8 cellular contexts compared by ENCODE assay signal in the genomic region with DNA sequence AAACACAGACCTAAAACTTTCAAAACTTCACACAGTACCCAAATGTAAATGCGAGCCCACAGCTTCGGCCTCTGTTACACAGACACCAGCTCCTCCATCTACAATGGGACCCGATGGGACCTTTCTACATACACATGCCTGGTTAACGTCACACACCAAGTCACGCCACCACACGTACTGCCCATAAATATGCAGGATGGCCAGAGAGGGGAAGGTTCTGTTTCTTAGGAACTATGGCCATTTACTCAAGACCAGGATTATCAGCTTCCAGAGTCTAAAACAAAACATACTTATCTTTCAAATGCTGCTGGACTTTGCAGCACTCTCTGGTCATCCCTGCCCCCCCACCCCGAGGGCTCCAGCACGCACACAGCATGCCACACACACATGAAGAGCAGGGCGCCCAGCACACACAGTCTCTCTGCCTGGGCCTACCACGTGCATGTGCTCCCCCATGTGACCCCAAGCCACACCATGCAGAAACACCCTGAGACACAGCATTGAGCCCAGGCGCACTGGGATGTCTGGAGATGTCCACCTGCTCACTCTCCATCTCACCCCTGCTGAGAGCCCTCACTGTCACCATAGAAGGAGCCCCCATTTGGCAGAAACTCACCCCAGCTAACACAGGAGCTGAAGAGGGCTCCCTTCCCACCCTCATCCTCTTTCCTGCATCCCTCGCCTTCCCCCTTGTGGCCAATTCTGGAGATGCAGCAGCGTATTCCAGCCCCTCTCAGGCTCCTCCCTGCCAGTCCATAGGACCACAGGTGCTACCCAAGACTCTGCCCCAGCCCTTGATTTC.
DNase-seq lines count a peak whose midpoint lies in the region; ATAC-seq and TF ChIP-seq lines count a peak whose summit lies in the region.

No MANE protein-coding gene starts in this region.

- intact Hi-C loops in Caco-2 (cut with micrococcal nuclease; ENCODE audit: unreplicated experiment) (loop anchor here (1.0 to 10.0 kb wide), 5 partner anchors 99 to 298 kb away; partner anchors contain the start of gene RPS6KA4), IMR-90 (cut with micrococcal nuclease) (loop anchor here (1.0 to 10.0 kb wide), 4 partner anchors 99 to 448 kb away; partner anchors contain the start of genes FERMT3 and RPS6KA4), PC-3 (cut with micrococcal nuclease) (loop anchor here (1.0 to 5.0 kb wide), 3 partner anchors 99 to 295 kb away; partner anchors contain the start of gene RPS6KA4), stomach (cut with DNase I; ENCODE audit: low total_unique reads) (no loop called here)

- H3K27me3 ChIP-seq in Caco-2 (replicated peaks; ENCODE audit: control insufficient read depth, insufficient read depth, low read length): no peaks in the 10 kb centered on the region
- H3K27me3 ChIP-seq in IMR-90 (ENCODE audit: control insufficient read depth, insufficient read depth, low read length): peaks cover 41% of the 10 kb centered on the region
- no peaks in the 10 kb centered on the region for H3K27me3 ChIP-seq in PC-3 (ENCODE audit: low read length)
- H3K27me3 ChIP-seq in neuronal stem cell (ENCODE audit: control insufficient read depth in 3 of 3, insufficient read depth in 3 of 3, low read depth in 1 of 3, low read length in 3 of 3): no peaks in the 10 kb centered on the region
- peaks cover 0 to 46% (median 3%) of the 10 kb centered on the region in 3 donors for H3K27me3 ChIP-seq in stomach

- POLR2A ChIA-PET in Caco-2 (lab: Charles Lee): interaction anchor here (0.5 kb wide), 1 partner anchor 74 kb away, joined by 5 read pairs; no protein-coding TSS in a partner anchor
- POLR2A ChIA-PET in IMR-90 (lab: Charles Lee; ENCODE audit: unreplicated experiment): no interaction called here
- POLR2A ChIA-PET in PC-3 (lab: Charles Lee; ENCODE audit: unreplicated experiment): no interaction called here

- peak overlapping the region; percentile 68 for H2BK12ac ChIP-seq in neuronal stem cell (ENCODE audit: low read length)

- BruUV-seq in Caco-2 (replicated peaks; lab: Mats Ljungman, UMichigan): no TSS peak
- BruUV-seq in IMR-90 (replicated peaks; lab: Mats Ljungman, UMichigan): no TSS peak
- BruUV-seq in PC-3 (replicated peaks; lab: Mats Ljungman, UMichigan): no TSS peak

- no peak overlapping the region for H3K56ac ChIP-seq in IMR-90 (ENCODE audit: extremely low read depth, insufficient read depth, low read length)

- H3F3A ChIP-seq in PC-3 (ENCODE audit: low read length, unreplicated experiment): no peaks in the 10 kb centered on the region

- peak; percentile 86 for TF ChIP-seq RAD21 in IMR-90 (IDR thresholded peaks at IDR 0.05; ENCODE audit: low read length)

- H2BK20ac ChIP-seq in IMR-90 (ENCODE audit: low read depth, low read length): no peak overlapping the region

- no peak overlapping the region for H3K4me3 ChIP-seq in Caco-2 (ENCODE audit: low read depth, low read length)
- H3K4me3 ChIP-seq in IMR-90 (ENCODE audit: insufficient read depth, low read depth, low read length): no peak overlapping the region
- H3K4me3 ChIP-seq in PC-3 (ENCODE audit: low read length): no peak overlapping the region
- H3K4me3 ChIP-seq in neuronal stem cell (ENCODE audit: low read length in 2 of 2): no peak overlapping the region
- H3K4me3 ChIP-seq in stomach: no peak overlapping the region

- H3K36me3 ChIP-seq in Caco-2 (ENCODE audit: control insufficient read depth, insufficient read depth, low read length) (no peaks in the 10 kb centered on the region), IMR-90 (ENCODE audit: control insufficient read depth, insufficient read depth, low read length) (no peaks in the 10 kb centered on the region), PC-3 (ENCODE audit: low read depth, low read length) (no peaks in the 10 kb centered on the region), neuronal stem cell (replicated peaks in 1 of 2; ENCODE audit: control insufficient read depth in 2 of 2, insufficient read depth in 2 of 2, low read length in 2 of 2) (no peaks in the 10 kb centered on the region), stomach (no peaks in the 10 kb centered on the region)

- no peaks in the 10 kb centered on the region for H3K9me1 ChIP-seq in IMR-90 (ENCODE audit: insufficient read depth, low read length)

- H4K8ac ChIP-seq in IMR-90 (ENCODE audit: low read depth in 2 of 2, low read length in 2 of 2): no peak overlapping the region
- H4K8ac ChIP-seq in neuronal stem cell (ENCODE audit: low read depth, low read length): no peak overlapping the region

- ATAC-seq in IMR-90 (ENCODE audit: low read depth) (peak; percentile 97), PC-3 (peak; percentile 91)
- peak; percentile 82 to 85 for ATAC-seq in activated T-cell treated with anti-CD3 and anti-CD28 coated beads, Interleukin-2, amount 50 U/mL, for 4 hours

- no peaks in the 10 kb centered on the region for H3K9me3 Mint-ChIP-seq in Caco-2 (ENCODE audit: unreplicated experiment)
- no peaks in the 10 kb centered on the region for H3K9me3 Mint-ChIP-seq in activated T-cell treated with anti-CD3 and anti-CD28 coated beads, Interleukin-2, amount 50 U/mL, for 4 hours

- H3K27ac ChIP-seq in IMR-90 (ENCODE audit: insufficient read depth, low read length) (no peak overlapping the region), PC-3 (ENCODE audit: low read length) (no peak overlapping the region), neuronal stem cell (replicated peaks; ENCODE audit: low read length) (no peak overlapping the region), stomach (no peak overlapping the region)

- H3K9me2 ChIP-seq in PC-3 (replicated peaks; ENCODE audit: low read length): no peaks in the 10 kb centered on the region

- no peaks in the 10 kb centered on the region for H3K27me3 Mint-ChIP-seq in Caco-2 (ENCODE audit: insufficient read depth, unreplicated experiment)
- peaks cover 19% of the 10 kb centered on the region for H3K27me3 Mint-ChIP-seq in activated T-cell treated with anti-CD3 and anti-CD28 coated beads, Interleukin-2, amount 50 U/mL, for 4 hours (ENCODE audit: low read depth)

- no peak overlapping the region for H2BK5ac ChIP-seq in IMR-90 (ENCODE audit: low read depth, low read length, poor library complexity, severe bottlenecking)
- no peak overlapping the region for H2BK5ac ChIP-seq in neuronal stem cell (ENCODE audit: low read length)

- H2AK5ac ChIP-seq in IMR-90 (ENCODE audit: low read depth, low read length) (no peak overlapping the region; the same call in 1 of the 2 replicates), neuronal stem cell (ENCODE audit: low read depth, low read length) (no peak overlapping the region)

- H3K4me3 Mint-ChIP-seq in Caco-2 (ENCODE audit: unreplicated experiment): no peak overlapping the region
- no peak overlapping the region for H3K4me3 Mint-ChIP-seq in activated T-cell treated with anti-CD3 and anti-CD28 coated beads, Interleukin-2, amount 50 U/mL, for 4 hours

- no peak overlapping the region for H4K5ac ChIP-seq in IMR-90 (ENCODE audit: low read depth, low read length)

- H3K4ac ChIP-seq in IMR-90 (ENCODE audit: low read depth, low read length): no peak overlapping the region
- H3K4ac ChIP-seq in neuronal stem cell (ENCODE audit: low read length): no peak overlapping the region

- H3K4me1 ChIP-seq in Caco-2 (peaks cover 17% of the 10 kb centered on the region), IMR-90 (ENCODE audit: control insufficient read depth, insufficient read depth, low read length) (no peaks in the 10 kb centered on the region), PC-3 (ENCODE audit: insufficient read depth, low read length) (no peaks in the 10 kb centered on the region), neuronal stem cell (ENCODE audit: control insufficient read depth in 2 of 2, insufficient read depth in 1 of 2, low read depth in 1 of 2, low read length in 2 of 2) (peaks cover 0 to 7% of the 10 kb centered on the region in 2 donors), stomach (peaks cover 0 to 10% (median 8%) of the 10 kb centered on the region in 4 donors)

- H2BK15ac ChIP-seq in IMR-90 (ENCODE audit: low read depth, low read length) (no peak overlapping the region), neuronal stem cell (ENCODE audit: low read length) (peak overlapping the region; percentile 90)

- H3K4me1 Mint-ChIP-seq in Caco-2 (ENCODE audit: low read depth, unreplicated experiment): peaks cover 15% of the 10 kb centered on the region
- peaks cover 1% of the 10 kb centered on the region for H3K4me1 Mint-ChIP-seq in activated T-cell treated with anti-CD3 and anti-CD28 coated beads, Interleukin-2, amount 50 U/mL, for 4 hours (ENCODE audit: low read depth)

- H3K79me2 ChIP-seq in PC-3 (ENCODE audit: low read length): no peaks in the 10 kb centered on the region

- TF ChIP-seq POLR2A in IMR-90 (IDR thresholded peaks at IDR 0.05; ENCODE audit: low read depth, low read length) (no peak), stomach (IDR thresholded peaks at IDR 0.05) (no peak)

- H3K18ac ChIP-seq in IMR-90 (ENCODE audit: low read depth, low read length): no peak overlapping the region
- H3K18ac ChIP-seq in neuronal stem cell (ENCODE audit: low read length): peak overlapping the region; percentile 58

- H3K9me3 ChIP-seq in Caco-2 (no peaks in the 10 kb centered on the region), IMR-90 (ENCODE audit: control insufficient read depth, insufficient read depth, low read length) (no peaks in the 10 kb centered on the region), PC-3 (ENCODE audit: low read length) (no peaks in the 10 kb centered on the region), neuronal stem cell (replicated peaks in 1 of 2; ENCODE audit: control insufficient read depth in 2 of 2, insufficient read depth in 1 of 2, low read depth in 1 of 2, low read length in 2 of 2) (no peaks in the 10 kb centered on the region), stomach (no peaks in the 10 kb centered on the region)

- TF ChIP-seq EP300 in stomach (IDR thresholded peaks at IDR 0.05): no peak

- H2BK120ac ChIP-seq in IMR-90 (ENCODE audit: low read depth, low read length) (no peak overlapping the region), neuronal stem cell (ENCODE audit: low read depth, low read length) (peak overlapping the region; percentile 6)

- peak; percentile 86 to 93 for DNase-seq in Caco-2
- DNase-seq in IMR-90: peak; percentile 55
- DNase-seq in PC-3: peak; percentile 93
- DNase-seq in activated T-cell treated with anti-CD3 and anti-CD28 coated beads, Interleukin-2, amount 50 U/mL, for 4 hours: peak; percentile 67
- peak; percentile 67 for DNase-seq in fibroblast of peridontal ligament (ENCODE audit: extremely low read depth)
- DNase-seq in neuronal stem cell (ENCODE audit: low spot score): peak; percentile 77
- peak; percentile 81 for DNase-seq in stomach
- no peak for DNase-seq in OCI-M2 (lab: John Stamatoyannopoulos, UW; ENCODE audit: unreplicated experiment)

- H2AFZ ChIP-seq in IMR-90 (replicated peaks; ENCODE audit: low read length, poor library complexity) (peak overlapping the region; percentile 78), PC-3 (ENCODE audit: low read length) (no peak overlapping the region), neuronal stem cell (ENCODE audit: low read length) (peak overlapping the region; percentile 17)

- H3K14ac ChIP-seq in IMR-90 (replicated peaks; ENCODE audit: low read depth, low read length) (no peak overlapping the region), neuronal stem cell (ENCODE audit: low read length) (peak overlapping the region; percentile 27)

- dilution Hi-C loops in IMR-90 (cut with HindIII; ENCODE audit: low sequenced_read_pairs, unreplicated experiment): no loop called here

- H3K4me2 ChIP-seq in IMR-90 (ENCODE audit: low read depth, low read length) (no peak overlapping the region), PC-3 (ENCODE audit: low read length) (no peak overlapping the region), neuronal stem cell (ENCODE audit: insufficient read depth, low read length, poor library complexity, severe bottlenecking) (no peak overlapping the region)

- H2AK9ac ChIP-seq in IMR-90 (replicated peaks; ENCODE audit: low read depth, low read length, poor library complexity): no peak overlapping the region

- peak; percentile 91 to 93 for TF ChIP-seq CTCF in Caco-2 (IDR thresholded peaks at IDR 0.05; ENCODE audit: insufficient read depth in 1 of 2, low read depth in 1 of 2, low read length in 1 of 2, severe bottlenecking in 1 of 2, unreplicated experiment in 1 of 2)
- peak; percentile 93 for TF ChIP-seq CTCF in IMR-90 (conservative IDR thresholded peaks at IDR 0.05; ENCODE audit: low read depth, low read length)
- peak; percentile 94 for TF ChIP-seq CTCF in PC-3 (conservative IDR thresholded peaks at IDR 0.05; ENCODE audit: low read depth, low read length)
- TF ChIP-seq CTCF in stomach (IDR thresholded peaks at IDR 0.05): peak in 5 of 7 experiments; percentile 79 to 93 (median 89)

- H3K79me1 ChIP-seq in IMR-90 (ENCODE audit: low read depth in 1 of 2, low read length in 2 of 2) (no peaks in the 10 kb centered on the region), neuronal stem cell (ENCODE audit: low read depth, low read length) (no peaks in the 10 kb centered on the region)

- CTCF ChIA-PET in Caco-2 (lab: Charles Lee): interaction anchor here (0.5 to 1.8 kb wide), 17 partner anchors 17 to 335 kb away, joined by 3 to 21 read pairs (median 4); partner anchors contain the start of genes PRDX5 and TRMT112
- CTCF ChIA-PET in IMR-90 (lab: Yijun Ruan, JAX): interaction anchor here (0.6 to 1.8 kb wide), 4 partner anchors 8 to 103 kb away, joined by 3 to 5 read pairs (median 3); no protein-coding TSS in a partner anchor
- CTCF ChIA-PET in PC-3 (lab: Charles Lee): interaction anchor here (0.5 to 1.9 kb wide), 5 partner anchors 35 to 335 kb away, joined by 3 to 12 read pairs (median 6); partner anchors contain the start of genes PRDX5 and TRMT112

- H4K20me1 ChIP-seq in IMR-90 (ENCODE audit: insufficient read depth, low read length): no peaks in the 10 kb centered on the region
- no peaks in the 10 kb centered on the region for H4K20me1 ChIP-seq in PC-3 (ENCODE audit: low read length)

- no peak overlapping the region for H4K91ac ChIP-seq in IMR-90 (ENCODE audit: insufficient read depth, low read depth, low read length)
- no peak overlapping the region for H4K91ac ChIP-seq in neuronal stem cell (ENCODE audit: low read depth, low read length, poor library complexity)

- H3K23ac ChIP-seq in IMR-90 (ENCODE audit: low read depth, low read length) (no peak overlapping the region), neuronal stem cell (ENCODE audit: low read depth, low read length, poor library complexity) (no peak overlapping the region)

- no peak overlapping the region for H3K9ac ChIP-seq in IMR-90 (ENCODE audit: low read depth, low read length)
- no peak overlapping the region for H3K9ac ChIP-seq in PC-3 (ENCODE audit: low read length)
- peak overlapping the region; percentile 36 for H3K9ac ChIP-seq in neuronal stem cell (ENCODE audit: low read depth, low read length, poor library complexity)

- WGBS in IMR-90 (ENCODE audit: extremely low coverage in 2 of 2, insufficient read length in 1 of 2), 2 experiments: 35% methylated on average over 6 of the region's 13 CpGs; no CpG with 5 or more reads in 1 of the 2 experiments
- WGBS in neuronal stem cell (ENCODE audit: extremely low coverage in 2 of 2, insufficient read length in 2 of 2, insufficient replicate concordance in 1 of 2), 2 donors: no CpG with 5 or more reads among the region's 13 CpGs
- WGBS in stomach, 5 donors: 42 to 60% (median 43%) methylated on average over 10 to 13 of the region's 13 CpGs

- no peaks in the 10 kb centered on the region for H3K36me3 Mint-ChIP-seq in Caco-2 (ENCODE audit: insufficient read depth, unreplicated experiment)
- no peaks in the 10 kb centered on the region for H3K36me3 Mint-ChIP-seq in activated T-cell treated with anti-CD3 and anti-CD28 coated beads, Interleukin-2, amount 50 U/mL, for 4 hours (ENCODE audit: insufficient read depth)

- no peak overlapping the region for H3K27ac Mint-ChIP-seq in Caco-2 (ENCODE audit: unreplicated experiment)

- in situ Hi-C loops in IMR-90 (cut with MboI; ENCODE audit: low sequenced_read_pairs): no loop called here
